Comparison of ENCODE assay signal across 8 cellular contexts in genomic region chr11:61814242-61814957, GRCh38. TPM values are rescaled to one million over a fixed set of nuclear protein-coding genes. Genes with fewer than 3 reads are reported as not detected.
DNase-seq lines count a peak whose midpoint lies in the region; TF ChIP-seq lines count a peak whose summit lies in the region.

No MANE protein-coding gene starts in this region.

- H3K4me3 ChIP-seq in PC-9, result peak overlapping the region; percentile 95

- H3K9me3 Mint-ChIP-seq in activated T-cell treated with anti-CD3 and anti-CD28 coated beads, Interleukin-2, amount 50 U/mL, for 24 hours, result no peaks in the 10 kb centered on the region
- H3K9me3 Mint-ChIP-seq in dendritic cell treated with granulocyte-macrophage colony-stimulating factor and Interleukin-4, amounts not matched to agents 40 ng/mL and 50 ng/mL, for 4 days, result no peaks in the 10 kb centered on the region
- H3K9me3 Mint-ChIP-seq in mesothelial cell of epicardium, result no peaks in the 10 kb centered on the region

- POLR2A ChIA-PET in PC-9 (lab: Charles Lee; ENCODE audit: unreplicated experiment), result interaction anchor here (0.5 to 1.2 kb wide), 12 partner anchors 13 to 934 kb away, joined by 3 to 22 read pairs (median 4); partner anchors contain the start of gene FADS2

- H3K9me3 ChIP-seq in PC-9 (ENCODE audit: insufficient read depth, low read depth), result no peaks in the 10 kb centered on the region

- H3K27ac Mint-ChIP-seq in activated T-cell treated with anti-CD3 and anti-CD28 coated beads, Interleukin-2, amount 50 U/mL, for 24 hours, result peak overlapping the region; percentile 71
- peak overlapping the region; percentile 94 for H3K27ac Mint-ChIP-seq in dendritic cell treated with granulocyte-macrophage colony-stimulating factor and Interleukin-4, amounts not matched to agents 40 ng/mL and 50 ng/mL, for 4 days
- peak overlapping the region; percentile 99 for H3K27ac Mint-ChIP-seq in mesothelial cell of epicardium

- H3K79me2 ChIP-seq in PC-9 (ENCODE audit: low read depth), result peaks cover 31% of the 10 kb centered on the region

- H3K27me3 Mint-ChIP-seq in activated T-cell treated with anti-CD3 and anti-CD28 coated beads, Interleukin-2, amount 50 U/mL, for 24 hours, result peaks cover 38% of the 10 kb centered on the region
- H3K27me3 Mint-ChIP-seq in dendritic cell treated with granulocyte-macrophage colony-stimulating factor and Interleukin-4, amounts not matched to agents 40 ng/mL and 50 ng/mL, for 4 days, result no peaks in the 10 kb centered on the region
- no peaks in the 10 kb centered on the region for H3K27me3 Mint-ChIP-seq in mesothelial cell of epicardium (ENCODE audit: low read depth)

- DNase-seq in activated T-cell treated with anti-CD3 and anti-CD28 coated beads, Interleukin-2, amount 50 U/mL, for 24 hours, result no peak
- DNase-seq in activated T-cell treated with anti-CD3 and anti-CD28 coated beads for 4 hours, result no peak
- peak in 1 of 2 experiments; percentile 51 for DNase-seq in PC-9
- no peak for DNase-seq in mesothelial cell of epicardium (ENCODE audit: low spot score in 2 of 2, unreplicated experiment in 2 of 2)
- DNase-seq in H4 (ENCODE audit: low spot score), result no peak
- no peak for DNase-seq in GM10266 (ENCODE audit: extremely low spot score)
- no peak for DNase-seq in DMS114 treated with DMSO at 0.1 percent for 48 hours (lab: John Stamatoyannopoulos, UW; ENCODE audit: unreplicated experiment)

- no peak for TF ChIP-seq CTCF in PC-9 (conservative IDR thresholded peaks at IDR 0.05)
- TF ChIP-seq CTCF in mesothelial cell of epicardium (IDR thresholded peaks at IDR 0.05; ENCODE audit: unreplicated experiment), result no peak
- no peak for TF ChIP-seq CTCF in GM10266 (IDR thresholded peaks at IDR 0.05; ENCODE audit: control insufficient read depth, insufficient read depth, low read depth, missing control alignments)

- H2AFZ ChIP-seq in PC-9, result peak overlapping the region; percentile 77

- intact Hi-C loops in PC-9 (cut with micrococcal nuclease; ENCODE audit: unreplicated experiment), result no loop called here
- intact Hi-C loops in dendritic cell treated with granulocyte-macrophage colony-stimulating factor and Interleukin-4, amounts not matched to agents 40 ng/mL and 50 ng/mL, for 4 days (cut with micrococcal nuclease), result no loop called here

- peaks cover 28% of the 10 kb centered on the region for H3K36me3 Mint-ChIP-seq in activated T-cell treated with anti-CD3 and anti-CD28 coated beads, Interleukin-2, amount 50 U/mL, for 24 hours (ENCODE audit: low read depth)
- peaks cover 73% of the 10 kb centered on the region for H3K36me3 Mint-ChIP-seq in dendritic cell treated with granulocyte-macrophage colony-stimulating factor and Interleukin-4, amounts not matched to agents 40 ng/mL and 50 ng/mL, for 4 days (ENCODE audit: low read depth)
- H3K36me3 Mint-ChIP-seq in mesothelial cell of epicardium, result peaks cover 30% of the 10 kb centered on the region

- peaks cover 50% of the 10 kb centered on the region; the same call in 1 of the 2 replicates for H3F3A ChIP-seq in PC-9 (ENCODE audit: insufficient read depth, low read depth)

- peaks cover 20% of the 10 kb centered on the region for H3K4me1 ChIP-seq in PC-9 (replicated peaks; ENCODE audit: insufficient read depth)

- H3K9me2 ChIP-seq in PC-9 (ENCODE audit: insufficient read depth), result no peaks in the 10 kb centered on the region

- H4K20me1 ChIP-seq in PC-9 (ENCODE audit: insufficient read depth), result no peaks in the 10 kb centered on the region

- TSS peak; percentile 62 for BruUV-seq in PC-9 (replicated peaks; lab: Mats Ljungman, UMichigan)

- H3K4me3 Mint-ChIP-seq in activated T-cell treated with anti-CD3 and anti-CD28 coated beads, Interleukin-2, amount 50 U/mL, for 24 hours, result peak overlapping the region; percentile 86
- peak overlapping the region; percentile 92 for H3K4me3 Mint-ChIP-seq in dendritic cell treated with granulocyte-macrophage colony-stimulating factor and Interleukin-4, amounts not matched to agents 40 ng/mL and 50 ng/mL, for 4 days
- peak overlapping the region; percentile 93 for H3K4me3 Mint-ChIP-seq in mesothelial cell of epicardium

- peaks cover 33% of the 10 kb centered on the region for H3K36me3 ChIP-seq in PC-9 (ENCODE audit: low read depth)

- H3K27ac ChIP-seq in PC-9, result peak overlapping the region; percentile 75

- H3K4me1 Mint-ChIP-seq in activated T-cell treated with anti-CD3 and anti-CD28 coated beads, Interleukin-2, amount 50 U/mL, for 24 hours (ENCODE audit: low read depth), result peaks cover 24% of the 10 kb centered on the region
- H3K4me1 Mint-ChIP-seq in dendritic cell treated with granulocyte-macrophage colony-stimulating factor and Interleukin-4, amounts not matched to agents 40 ng/mL and 50 ng/mL, for 4 days (ENCODE audit: low read depth), result peaks cover 38% of the 10 kb centered on the region
- peaks cover 17% of the 10 kb centered on the region for H3K4me1 Mint-ChIP-seq in mesothelial cell of epicardium

- CTCF ChIA-PET in PC-9 (lab: Charles Lee), result interaction anchor here (0.8 to 2.1 kb wide), 4 partner anchors 15 to 268 kb away, joined by 3 to 13 read pairs (median 5); no protein-coding TSS in a partner anchor

- H3K27me3 ChIP-seq in PC-9 (ENCODE audit: insufficient read depth, low read depth), result no peaks in the 10 kb centered on the region

- peak overlapping the region; percentile 75 for H3K4me2 ChIP-seq in PC-9

RNA-seq across cellular contexts. Expression of gene FADS1, which starts 2.4 kb away (rescaled TPM):
- total RNA-seq in PC-9 (2021), result 114 and 150 TPM in 2 replicates
- 108 to 115 TPM (median 108 TPM) in 3 replicates for total RNA-seq in mesothelial cell of epicardium
- total RNA-seq in H4 (2014; rRNA removed; shearing (Covaris generic)), result 63.2 and 68.0 TPM in 2 replicates

RNA-seq across cellular contexts. Expression of gene FADS2, which starts 13.7 kb away (rescaled TPM):
- 223 and 514 TPM in 2 replicates for total RNA-seq in PC-9 (2021)
- total RNA-seq in mesothelial cell of epicardium, result 317 to 337 TPM (median 324 TPM) in 3 replicates
- total RNA-seq in H4 (2014; rRNA removed; shearing (Covaris generic)), result 44.2 and 54.8 TPM in 2 replicates

RNA-seq across cellular contexts. Expression of gene FEN1, which starts 21.7 kb away (rescaled TPM):
- total RNA-seq in PC-9 (2021), result 56.5 and 60.9 TPM in 2 replicates
- 19.5 to 20.9 TPM (median 20.3 TPM) in 3 replicates for total RNA-seq in mesothelial cell of epicardium
- total RNA-seq in H4 (2014; rRNA removed; shearing (Covaris generic)), result 104 and 118 TPM in 2 replicates

RNA-seq across cellular contexts. Expression of gene TMEM258, which starts 22.0 kb away (rescaled TPM):
- 141 and 217 TPM in 2 replicates for total RNA-seq in PC-9 (2021)
- 139 to 154 TPM (median 148 TPM) in 3 replicates for total RNA-seq in mesothelial cell of epicardium
- 133 and 142 TPM in 2 replicates for total RNA-seq in H4 (2014; rRNA removed; shearing (Covaris generic))
